9 cellular contexts compared by ENCODE assay signal in the genomic region with DNA sequence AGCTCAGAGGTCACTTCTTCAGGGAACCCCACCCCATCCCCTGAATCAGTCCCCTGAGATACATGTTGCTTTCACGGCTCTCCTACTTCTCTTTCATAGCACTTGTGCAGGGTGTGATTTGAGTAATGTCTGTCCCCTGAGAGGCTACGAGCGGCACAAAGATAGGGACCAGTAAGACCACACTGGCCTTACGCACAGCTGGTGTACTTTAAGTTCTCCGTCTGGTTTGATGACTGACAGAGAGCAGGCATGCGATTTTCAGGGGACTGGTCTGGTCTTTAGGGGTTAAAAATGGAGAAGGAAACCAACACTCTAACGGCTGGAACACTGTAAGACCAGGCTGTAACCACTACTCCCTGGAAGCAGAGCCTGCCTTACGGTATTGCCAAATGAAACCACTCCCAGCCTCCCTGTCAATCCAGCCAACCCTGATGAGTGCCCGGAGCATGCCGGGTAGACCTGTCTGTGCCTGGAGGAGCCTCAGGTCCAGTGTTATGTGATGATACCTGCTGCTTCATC. TPM values are rescaled to one million over a fixed set of nuclear protein-coding genes. Genes with fewer than 3 reads are reported as not detected.
DNase-seq lines count a peak whose midpoint lies in the region; ATAC-seq lines count a peak whose summit lies in the region.
"Had no signal": no experiment of that assay in that cellular context is flagged by ENCODE, and none has a peak within 500 bp of the region (broad histone marks: within the 10 kb centered on the region; RNA-seq: fewer than 3 reads in every experiment).

No MANE protein-coding gene starts in this region.

- peaks cover 59% of the 10 kb centered on the region for H3K4me1 Mint-ChIP-seq in activated T-cell treated with anti-CD3 and anti-CD28 coated beads, Interleukin-2, amount 50 U/mL, for 72 hours (ENCODE audit: low read depth)
- peaks cover 81% of the 10 kb centered on the region for H3K4me1 Mint-ChIP-seq in activated naive CD8-positive, alpha-beta T cell (ENCODE audit: low read depth)
- peaks cover 77% of the 10 kb centered on the region for H3K4me1 Mint-ChIP-seq in stimulated activated memory B cell treated with anti-CD40 and anti-IgM and Interleukin-4, amounts not matched to agents 10 μg/mL and 1 μg/mL and 100 μg/mL, for 72 hours

- H3K36me3 Mint-ChIP-seq in activated T-cell treated with anti-CD3 and anti-CD28 coated beads, Interleukin-2, amount 50 U/mL, for 72 hours (ENCODE audit: insufficient read depth in 2 of 2), result peaks cover 0 to 2% of the 10 kb centered on the region in 2 donors
- no peaks in the 10 kb centered on the region for H3K36me3 Mint-ChIP-seq in activated naive CD8-positive, alpha-beta T cell
- peaks cover 53% of the 10 kb centered on the region for H3K36me3 Mint-ChIP-seq in stimulated activated memory B cell treated with anti-CD40 and anti-IgM and Interleukin-4, amounts not matched to agents 10 μg/mL and 1 μg/mL and 100 μg/mL, for 72 hours

- no peaks in the 10 kb centered on the region for H3K9me3 Mint-ChIP-seq in activated T-cell treated with anti-CD3 and anti-CD28 coated beads, Interleukin-2, amount 50 U/mL, for 72 hours
- no peaks in the 10 kb centered on the region for H3K9me3 Mint-ChIP-seq in activated naive CD8-positive, alpha-beta T cell (ENCODE audit: low read depth)
- H3K9me3 Mint-ChIP-seq in stimulated activated memory B cell treated with anti-CD40 and anti-IgM and Interleukin-4, amounts not matched to agents 10 μg/mL and 1 μg/mL and 100 μg/mL, for 72 hours, result no peaks in the 10 kb centered on the region

- H3K27me3 Mint-ChIP-seq in activated T-cell treated with anti-CD3 and anti-CD28 coated beads, Interleukin-2, amount 50 U/mL, for 72 hours (ENCODE audit: low read depth), result no peaks in the 10 kb centered on the region
- H3K27me3 Mint-ChIP-seq in activated naive CD8-positive, alpha-beta T cell, result no peaks in the 10 kb centered on the region
- H3K27me3 Mint-ChIP-seq in stimulated activated memory B cell treated with anti-CD40 and anti-IgM and Interleukin-4, amounts not matched to agents 10 μg/mL and 1 μg/mL and 100 μg/mL, for 72 hours, result no peaks in the 10 kb centered on the region

- no peak for ATAC-seq in activated T-cell treated with anti-CD3 and anti-CD28 coated beads, Interleukin-2, amount 50 U/mL, for 72 hours (replicated peaks in 1 of 2)
- ATAC-seq in HG03066 (IDR thresholded peaks at IDR 0.05; ENCODE audit: low read depth, unreplicated experiment), result peak; percentile 50
- ATAC-seq in stimulated activated memory B cell treated with anti-CD40 and anti-IgM and Interleukin-4, amounts not matched to agents 10 μg/mL and 1 μg/mL and 100 μg/mL, for 72 hours, result peak; percentile 91

- H3K27ac Mint-ChIP-seq in activated T-cell treated with anti-CD3 and anti-CD28 coated beads, Interleukin-2, amount 50 U/mL, for 72 hours, result peak overlapping the region; percentile 48
- peak overlapping the region; percentile 78 for H3K27ac Mint-ChIP-seq in activated naive CD8-positive, alpha-beta T cell
- peak overlapping the region; percentile 79 for H3K27ac Mint-ChIP-seq in stimulated activated memory B cell treated with anti-CD40 and anti-IgM and Interleukin-4, amounts not matched to agents 10 μg/mL and 1 μg/mL and 100 μg/mL, for 72 hours

- H3K4me3 Mint-ChIP-seq in activated T-cell treated with anti-CD3 and anti-CD28 coated beads, Interleukin-2, amount 50 U/mL, for 72 hours, result no peak overlapping the region
- peak overlapping the region; percentile 19 for H3K4me3 Mint-ChIP-seq in activated naive CD8-positive, alpha-beta T cell
- H3K4me3 Mint-ChIP-seq in stimulated activated memory B cell treated with anti-CD40 and anti-IgM and Interleukin-4, amounts not matched to agents 10 μg/mL and 1 μg/mL and 100 μg/mL, for 72 hours, result peak overlapping the region; percentile 69

- DNase-seq in activated T-cell treated with anti-CD3 and anti-CD28 coated beads, Interleukin-2, amount 50 U/mL, for 72 hours, result no peak
- DNase-seq in activated T-cell treated with anti-CD3 and anti-CD28 coated beads, Interleukin-2, amount 50 U/mL, for 1 hour, result no peak
- no peak for DNase-seq in pons (ENCODE audit: low spot score)
- DNase-seq in hepatic stellate cell (ENCODE audit: low spot score), result no peak
- no peak for DNase-seq in stimulated activated CD4-positive, alpha-beta T cell treated with anti-CD3 and anti-CD28 coated beads, Interleukin-2, amount 100 ng/mL, for 48 hours
- DNase-seq: NCI-H1092 had no signal

RNA-seq across cellular contexts. Expression of a gene that starts 47.1 kb away (rescaled TPM):
- total RNA-seq in activated T-cell treated with anti-CD3 and anti-CD28 coated beads, Interleukin-2, amount 50 U/mL, for 72 hours, result 10 to 100 TPM; 63.9 to 90.5 TPM

RNA-seq across cellular contexts. Expression of a gene that starts 51.0 kb away (rescaled TPM):
- not detected for total RNA-seq in activated T-cell treated with anti-CD3 and anti-CD28 coated beads, Interleukin-2, amount 50 U/mL, for 72 hours

Comparison
In these comparisons a context has a peak if more than half of its experiments do, and no peak if none do; other contexts are left out.
1. ATAC-seq: peak in HG03066 (single experiment) and stimulated activated memory B cell treated with anti-CD40 and anti-IgM and Interleukin-4, amounts not matched to agents 10 μg/mL and 1 μg/mL and 100 μg/mL, for 72 hours (single experiment); none in activated T-cell treated with anti-CD3 and anti-CD28 coated beads, Interleukin-2, amount 50 U/mL, for 72 hours (0 of 2).
2. H3K4me3 Mint-ChIP-seq: peak in activated naive CD8-positive, alpha-beta T cell (single experiment) and stimulated activated memory B cell treated with anti-CD40 and anti-IgM and Interleukin-4, amounts not matched to agents 10 μg/mL and 1 μg/mL and 100 μg/mL, for 72 hours (single experiment); none in activated T-cell treated with anti-CD3 and anti-CD28 coated beads, Interleukin-2, amount 50 U/mL, for 72 hours (0 of 2).
3. Peak in every context shown above with its lines, with median percentiles within 50 percentile points of each other: H3K27ac Mint-ChIP-seq.